25 cellular contexts compared by ENCODE assay signal in genomic region chr5:152551061-152551460, GRCh38.
DNase-seq lines count a peak whose midpoint lies in the region; ATAC-seq lines count a peak whose summit lies in the region.
"Had no signal": no experiment of that assay in that cellular context is flagged by ENCODE, and none has a peak within 500 bp of the region (broad histone marks: within the 10 kb centered on the region; RNA-seq: fewer than 3 reads in every experiment).

No MANE protein-coding gene starts in this region.

- no peaks in the 10 kb centered on the region for H3K9me3 Mint-ChIP-seq in activated naive CD4-positive, alpha-beta T cell treated with anti-CD3 and anti-CD28 coated beads, Interleukin-2, amount 10 ng/mL, durations not matched to agents 7 days and 5 days
- H3K9me3 Mint-ChIP-seq: activated T-cell treated with anti-CD3 and anti-CD28 coated beads, Interleukin-2, amount 50 U/mL, for 4 hours; type B pancreatic cell had no signal

- H3K27me3 Mint-ChIP-seq in activated naive CD4-positive, alpha-beta T cell treated with anti-CD3 and anti-CD28 coated beads, Interleukin-2, amount 10 ng/mL, durations not matched to agents 7 days and 5 days = peaks cover 3% of the 10 kb centered on the region

- no peak overlapping the region for H3K4me3 Mint-ChIP-seq in activated naive CD4-positive, alpha-beta T cell treated with anti-CD3 and anti-CD28 coated beads, Interleukin-2, amount 10 ng/mL, durations not matched to agents 7 days and 5 days
- H3K4me3 Mint-ChIP-seq: activated T-cell treated with anti-CD3 and anti-CD28 coated beads, Interleukin-2, amount 50 U/mL, for 4 hours; brain; CD4-positive, alpha-beta memory T cell; naive thymus-derived CD4-positive, alpha-beta T cell; T-helper 17 cell; type B pancreatic cell had no signal

- DNase-seq in RPMI8226 = no peak
- no peak for DNase-seq in activated naive CD4-positive, alpha-beta T cell treated with anti-CD3 and anti-CD28 coated beads, Interleukin-2, amount 10 ng/mL, durations not matched to agents 7 days and 5 days
- no peak for DNase-seq in HK-2 (ENCODE audit: unreplicated experiment)
- DNase-seq in activated CD4-positive, CD25-positive, alpha-beta regulatory T cell (lab: John Stamatoyannopoulos, UW) = no peak
- DNase-seq: activated CD4-positive, alpha-beta T cell treated with anti-CD3 and anti-CD28 coated beads for 48 hours; activated T-cell treated with anti-CD3 and anti-CD28 coated beads, Interleukin-2, amount 50 U/mL, for 4 hours; CD4-positive, alpha-beta memory T cell; effector memory CD4-positive, alpha-beta T cell; foreskin melanocyte; IMR-90; left colon; naive thymus-derived CD4-positive, alpha-beta T cell; NCI-H1092; NCI-H187 treated with DMSO at 0.1 percent for 48 hours; NCI-H2227 treated with DMSO at 0.1 percent for 48 hours; NCI-H774; occipital lobe; SK-N-SH; stimulated activated CD4-positive, alpha-beta T cell treated with anti-CD3 and anti-CD28 coated beads, Interleukin-1b, Interleukin-23, amount 100 ng/mL, for 48 hours; T-helper 17 cell had no signal

- H3K4me1 Mint-ChIP-seq in activated naive CD4-positive, alpha-beta T cell treated with anti-CD3 and anti-CD28 coated beads, Interleukin-2, amount 10 ng/mL, durations not matched to agents 7 days and 5 days = no peaks in the 10 kb centered on the region
- H3K4me1 Mint-ChIP-seq: CD4-positive, alpha-beta memory T cell; naive thymus-derived CD4-positive, alpha-beta T cell; T-helper 17 cell had no signal

- no peaks in the 10 kb centered on the region for H3K36me3 Mint-ChIP-seq in activated naive CD4-positive, alpha-beta T cell treated with anti-CD3 and anti-CD28 coated beads, Interleukin-2, amount 10 ng/mL, durations not matched to agents 7 days and 5 days
- H3K36me3 Mint-ChIP-seq: brain; CD4-positive, alpha-beta memory T cell; naive thymus-derived CD4-positive, alpha-beta T cell; type B pancreatic cell had no signal

- ATAC-seq in GM19035 (IDR thresholded peaks at IDR 0.05; ENCODE audit: unreplicated experiment) (peak; percentile 54), GM21786 (IDR thresholded peaks at IDR 0.05; ENCODE audit: unreplicated experiment) (peak; percentile 62), HG03159 (IDR thresholded peaks at IDR 0.05; ENCODE audit: unreplicated experiment) (peak; percentile 76)
- ATAC-seq: activated T-cell treated with anti-CD3 and anti-CD28 coated beads, Interleukin-2, amount 50 U/mL, for 4 hours; left colon; naive thymus-derived CD4-positive, alpha-beta T cell; T-helper 17 cell had no signal

- CTCF ChIA-PET in activated naive CD4-positive, alpha-beta T cell treated with anti-CD3 and anti-CD28 coated beads, Interleukin-2, amount 10 ng/mL, durations not matched to agents 7 days and 5 days (lab: Charles Lee) = no interaction called here

- H3K27ac Mint-ChIP-seq in activated naive CD4-positive, alpha-beta T cell treated with anti-CD3 and anti-CD28 coated beads, Interleukin-2, amount 10 ng/mL, durations not matched to agents 7 days and 5 days = no peak overlapping the region
- H3K27ac Mint-ChIP-seq: brain; CD4-positive, alpha-beta memory T cell; naive thymus-derived CD4-positive, alpha-beta T cell; type B pancreatic cell had no signal
